Comparison of ENCODE assay signal across 1 cellular context in genomic region chr6:136290406-136291010, GRCh38.
A peak's percentile ranks its signal among the peaks of the same experiment; 100 is the strongest.
TF ChIP-seq lines count a peak whose summit lies in the region.

No MANE protein-coding gene starts in this region.

TF ChIP-seq in Ishikawa, 13 proteins besides CTCF, POLR2A, EP300 and RAD21 (continued from another document):
- TF ChIP-seq NFIC (IDR thresholded peaks at IDR 0.05) (0 out of 2 replicates have a peak, but pooled peaks have one; percentile 24), CREB1 (IDR thresholded peaks at IDR 0.05; ENCODE audit: low read depth) (no peak), ZBTB7A (IDR thresholded peaks at IDR 0.05; ENCODE audit: low read depth) (no peak)
